In genomic region chr12:19409376-19409775, GRCh38 we compare ENCODE assay signal across 28 cellular contexts. TPM values are rescaled to one million over a fixed set of nuclear protein-coding genes. Genes with fewer than 3 reads are reported as not detected.
DNase-seq lines count a peak whose midpoint lies in the region; ATAC-seq lines count a peak whose summit lies in the region.
"Had no signal": no experiment of that assay in that cellular context is flagged by ENCODE, and none has a peak within 500 bp of the region (broad histone marks: within the 10 kb centered on the region; RNA-seq: fewer than 3 reads in every experiment).

No MANE protein-coding gene starts in this region.

- H3K4ac ChIP-seq in mesendoderm (ENCODE audit: low read depth, low read length), result no peak overlapping the region

- no peaks in the 10 kb centered on the region for H3K9me3 ChIP-seq in NT2/D1 (ENCODE audit: insufficient read depth, low read length)
- H3K9me3 ChIP-seq: suprapubic skin, vagina had no signal

- no peak overlapping the region for H3K4me3 ChIP-seq in ACC112 (ENCODE audit: low read depth, low read length)
- no peak overlapping the region for H3K4me3 ChIP-seq in NT2/D1 (ENCODE audit: insufficient read length, low read depth)
- no peak overlapping the region for H3K4me3 ChIP-seq in mesendoderm (ENCODE audit: low read length)
- H3K4me3 ChIP-seq: suprapubic skin, vagina had no signal

- H3K27ac ChIP-seq in ACC112 (ENCODE audit: low read depth, low read length), result no peak overlapping the region
- no peak overlapping the region for H3K27ac ChIP-seq in mesendoderm (ENCODE audit: low read depth, low read length)
- H3K27ac ChIP-seq: epithelial cell of prostate, RWPE1, suprapubic skin had no signal

- H3K9ac ChIP-seq in NT2/D1 (ENCODE audit: insufficient read length, low read depth), result peak overlapping the region; percentile 37
- H3K9ac ChIP-seq in mesendoderm (ENCODE audit: low read length), result no peak overlapping the region

- no peak for ATAC-seq in GM18858 (IDR thresholded peaks at IDR 0.05; ENCODE audit: unreplicated experiment)
- ATAC-seq: activated CD4-positive, alpha-beta T cell treated with anti-CD3 and anti-CD28 coated beads for 36 hours had no signal

- no peak overlapping the region for H4K8ac ChIP-seq in mesendoderm (ENCODE audit: low read depth, low read length)

- H2BK5ac ChIP-seq in mesendoderm (ENCODE audit: low read length), result no peak overlapping the region

- H3K23ac ChIP-seq in mesendoderm (ENCODE audit: low read length), result no peak overlapping the region

- no peak overlapping the region for H3K4me2 ChIP-seq in mesendoderm (ENCODE audit: low read length)

- H3K56ac ChIP-seq in mesendoderm (ENCODE audit: low read length), result no peak overlapping the region

- no peak overlapping the region for H2AK5ac ChIP-seq in mesendoderm (ENCODE audit: low read length)

- no peaks in the 10 kb centered on the region for H3K36me3 ChIP-seq in ACC112 (ENCODE audit: insufficient read depth, low read length)
- no peaks in the 10 kb centered on the region for H3K36me3 ChIP-seq in NT2/D1 (ENCODE audit: insufficient read depth, insufficient read length, low read length)
- H3K36me3 ChIP-seq in mesendoderm (ENCODE audit: control insufficient read depth, insufficient read depth, low read length), result no peaks in the 10 kb centered on the region
- H3K36me3 ChIP-seq: suprapubic skin, vagina had no signal

- no peak overlapping the region for H2BK120ac ChIP-seq in mesendoderm (ENCODE audit: low read depth, low read length)

- H3K27me3 ChIP-seq in ACC112 (ENCODE audit: insufficient read depth, low read length), result no peaks in the 10 kb centered on the region
- H3K27me3 ChIP-seq in NT2/D1 (ENCODE audit: insufficient read depth, insufficient read length), result no peaks in the 10 kb centered on the region
- no peaks in the 10 kb centered on the region for H3K27me3 ChIP-seq in mesendoderm (ENCODE audit: insufficient read depth, low read length, poor library complexity)
- H3K27me3 ChIP-seq: suprapubic skin, vagina had no signal

- H2AFZ ChIP-seq in ACC112 (ENCODE audit: low read length, unreplicated experiment), result peak overlapping the region; percentile 30

- DNase-seq in NT2/D1 (ENCODE audit: low read depth, low spot score) (no peak), dermis blood vessel endothelial cell (peak; percentile 66), mesendoderm (peak; percentile 37), NCI-H748 treated with DMSO at 0.1 percent for 48 hours (lab: John Stamatoyannopoulos, UW) (no peak), DMS79 (lab: John Stamatoyannopoulos, UW) (no peak)
- no peak for DNase-seq in activated naive CD4-positive, alpha-beta T cell treated with anti-CD3 and anti-CD28 coated beads, Interleukin-2, amount 50 U/mL, for 16 hours
- DNase-seq: activated CD4-positive, alpha-beta T cell treated with anti-CD3 and anti-CD28 coated beads for 36 hours; activated effector memory CD4-positive, alpha-beta T cell treated with Interleukin-2 at 50 U/mL for 16 hours; activated naive CD8-positive, alpha-beta T cell treated with anti-CD3 and anti-CD28 coated beads for 36 hours; activated T-cell treated with anti-CD3 and anti-CD28 coated beads for 4 hours; AML-193; CD4-positive, alpha-beta memory T cell; DMS 273 treated with DMSO at 0.1 percent for 48 hours; foreskin fibroblast; HCEC 1CT; kidney glomerular epithelial cell; mammary epithelial cell; NCI-H146; NCI-H2107; NCI-H446 treated with DMSO at 0.1 percent for 48 hours; stimulated activated naive CD4-positive, alpha-beta T cell; T-helper 2 cell had no signal

- no peaks in the 10 kb centered on the region for H3K4me1 ChIP-seq in ACC112 (ENCODE audit: control insufficient read depth, insufficient read depth, low read length, unreplicated experiment)
- no peaks in the 10 kb centered on the region for H3K4me1 ChIP-seq in NT2/D1 (ENCODE audit: insufficient read depth, insufficient read length)
- H3K4me1 ChIP-seq in mesendoderm (ENCODE audit: control insufficient read depth, low read depth, low read length), result peaks cover 3% of the 10 kb centered on the region

- H2BK15ac ChIP-seq in mesendoderm (replicated peaks; ENCODE audit: low read depth), result no peak overlapping the region

- H3K18ac ChIP-seq in mesendoderm (ENCODE audit: low read length), result no peak overlapping the region

- no peak overlapping the region for H4K5ac ChIP-seq in mesendoderm (ENCODE audit: low read length)

- no CpG with 5 or more reads among the region's 3 CpGs for WGBS in mesendoderm (ENCODE audit: extremely low coverage, insufficient coverage, low lambda C conversion rate)

- no peaks in the 10 kb centered on the region for H3K79me1 ChIP-seq in mesendoderm (ENCODE audit: low read length)

- H3K79me2 ChIP-seq in ACC112 (ENCODE audit: control insufficient read depth, insufficient read depth, low read length, unreplicated experiment) (no peaks in the 10 kb centered on the region), mesendoderm (ENCODE audit: control insufficient read depth, insufficient read depth, low read length) (no peaks in the 10 kb centered on the region)

RNA-seq across cellular contexts. Expression of gene AEBP2, which starts 29.9 kb away (rescaled TPM):
- 38.5 and 51.2 TPM in 2 replicates for total RNA-seq in dermis blood vessel endothelial cell
- 29.6 TPM for polyA plus RNA-seq in mesendoderm (2013, experiment 1 of 2)
- polyA plus RNA-seq in mesendoderm (2013, experiment 2 of 2), result 31.3 TPM

Comparison
In these comparisons a context has a peak if more than half of its experiments do, and no peak if none do; other contexts are left out.
1. DNase-seq: peak in dermis blood vessel endothelial cell (single experiment) and mesendoderm (single experiment); none in NT2/D1 (single experiment), NCI-H748 treated with DMSO at 0.1 percent for 48 hours (single experiment), activated naive CD4-positive, alpha-beta T cell treated with anti-CD3 and anti-CD28 coated beads, Interleukin-2, amount 50 U/mL, for 16 hours (single experiment) and DMS79 (single experiment).